9 cellular contexts compared by ENCODE assay signal in genomic region chr5:91130759-91131158, GRCh38.
"Had no signal": no experiment of that assay in that cellular context is flagged by ENCODE, and none has a peak within 500 bp of the region (broad histone marks: within the 10 kb centered on the region; RNA-seq: fewer than 3 reads in every experiment).

No MANE protein-coding gene starts in this region.

- H3K36me3 ChIP-seq: HAP-1 had no signal

- H3K27ac ChIP-seq: GM23248, HL-60 had no signal

- H3K27ac Mint-ChIP-seq: IgD-negative memory B cell had no signal

- DNase-seq: GM23248, GOT3, H7, KG1 had no signal

- H3K9me3 ChIP-seq: HAP-1 had no signal

- ATAC-seq: HCT116, HepG2 had no signal

- H3K4me3 ChIP-seq: GM23248, HAP-1 had no signal

- H3K36me3 Mint-ChIP-seq: IgD-negative memory B cell had no signal
